ENCODE assay signal across 12 cellular contexts in the genomic region with DNA sequence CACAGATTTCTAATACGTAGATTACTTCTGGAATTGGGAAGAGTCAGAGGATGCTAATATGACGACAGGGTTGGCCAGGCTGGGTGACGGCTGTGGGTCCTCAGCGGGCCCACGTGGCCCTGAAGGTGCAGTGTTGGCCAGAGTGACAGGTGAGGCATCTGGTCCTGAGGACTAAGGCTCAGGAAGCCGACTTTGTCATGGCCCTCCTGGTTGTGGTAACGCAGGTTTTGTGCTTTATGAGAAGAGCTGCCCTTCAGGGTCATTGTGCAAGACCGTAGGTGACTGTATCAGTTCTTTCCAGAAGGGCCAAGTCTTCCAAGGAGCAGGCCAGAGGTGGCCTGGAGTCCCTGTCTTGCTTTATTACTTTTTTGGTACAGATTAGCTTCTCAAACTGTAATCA. TPM values are rescaled to one million over a fixed set of nuclear protein-coding genes. Genes with fewer than 3 reads are reported as not detected.
DNase-seq lines count a peak whose midpoint lies in the region; ATAC-seq, FAIRE-seq and TF ChIP-seq lines count a peak whose summit lies in the region.
"Had no signal": no experiment of that assay in that cellular context is flagged by ENCODE, and none has a peak within 500 bp of the region (broad histone marks: within the 10 kb centered on the region; RNA-seq: fewer than 3 reads in every experiment).

No MANE protein-coding gene starts in this region.

- TF ChIP-seq RAD21 in K562 (CRISPR knock-in tag; conservative IDR thresholded peaks at IDR 0.05 in 1 of 2, IDR thresholded peaks at IDR 0.05 in 1 of 2): no peak

- H3K27ac ChIP-seq in K562 (ENCODE audit: extremely low read depth, low read depth, low read length): peak overlapping the region; percentile 22; the same call in 1 of the 3 replicates
- peak overlapping the region; percentile 46 for H3K27ac ChIP-seq in osteoblast (ENCODE audit: low read depth, low read length)
- H3K27ac ChIP-seq: gastroesophageal sphincter, Peyer's patch had no signal

- peaks cover 17% of the 10 kb centered on the region for H3K36me3 Mint-ChIP-seq in T-helper 2 cell treated with Interferon-gamma antibody and Interleukin-4, amounts not matched to agents 5 μg/mL and 100 μg/mL, for 36 hours (ENCODE audit: low read depth)

- intact Hi-C loops in K562 (cut with micrococcal nuclease): no loop called here
- intact Hi-C loops in head of caudate nucleus (cut with DNase I): loop anchor here (10.0 kb wide), 3 partner anchors 112 to 782 kb away; a partner anchor contains a TSS

- BruUV-seq in K562 (replicated peaks; lab: Mats Ljungman, UMichigan): no TSS peak

- no peaks in the 10 kb centered on the region for H3K9me3 ChIP-seq in Loucy (ENCODE audit: insufficient read depth, low read depth, low read length)
- H3K9me3 ChIP-seq in K562 (replicated peaks; ENCODE audit: control insufficient read depth, insufficient read depth, low read depth, low read length): no peaks in the 10 kb centered on the region
- no peaks in the 10 kb centered on the region for H3K9me3 ChIP-seq in osteoblast (ENCODE audit: low read depth, low read length)
- H3K9me3 ChIP-seq: gastroesophageal sphincter, Peyer's patch had no signal

- no peak for TF ChIP-seq POLR2A in K562 (conservative IDR thresholded peaks at IDR 0.05)

- H4K20me1 ChIP-seq in Loucy (ENCODE audit: insufficient read depth, low read length, poor library complexity, severe bottlenecking): peaks cover 62% of the 10 kb centered on the region
- H4K20me1 ChIP-seq in K562 (replicated peaks; ENCODE audit: control insufficient read depth, insufficient read depth, low read length): peaks cover 54% of the 10 kb centered on the region
- peaks cover 51% of the 10 kb centered on the region for H4K20me1 ChIP-seq in osteoblast (ENCODE audit: insufficient read depth, low read length)

- H3K4me1 Mint-ChIP-seq in T-helper 2 cell treated with Interferon-gamma antibody and Interleukin-4, amounts not matched to agents 5 μg/mL and 100 μg/mL, for 36 hours (ENCODE audit: low read depth): peaks cover 28% of the 10 kb centered on the region

- no peak for FAIRE-seq in K562 (lab: Jason Lieb, UNC)

- H3K27ac Mint-ChIP-seq in T-helper 2 cell treated with Interferon-gamma antibody and Interleukin-4, amounts not matched to agents 5 μg/mL and 100 μg/mL, for 36 hours: no peak overlapping the region

- peak overlapping the region; percentile 97 for H3K9ac ChIP-seq in Loucy (ENCODE audit: low read depth, low read length, poor library complexity, severe bottlenecking)
- peak overlapping the region; percentile 87 to 100 for H3K9ac ChIP-seq in K562 (ENCODE audit: insufficient read depth in 1 of 2, low read depth in 2 of 2, low read length in 2 of 2)

- peak overlapping the region; percentile 47 for H3K4me3 Mint-ChIP-seq in T-helper 2 cell treated with Interferon-gamma antibody and Interleukin-4, amounts not matched to agents 5 μg/mL and 100 μg/mL, for 36 hours

- POLR2A ChIA-PET in K562 (lab: Yijun Ruan, JAX): interaction anchor here (0.6 to 1.7 kb wide), 7 partner anchors 12 to 809 kb away, joined by 3 to 9 read pairs (median 3); a partner anchor contains a TSS

- H3K79me2 ChIP-seq in Loucy (ENCODE audit: insufficient read depth, low read length) (peaks cover 79% of the 10 kb centered on the region), K562 (ENCODE audit: control insufficient read depth, insufficient read depth, low read length) (peaks cover 82% of the 10 kb centered on the region), osteoblast (ENCODE audit: insufficient read depth, low read length) (peaks cover 83% of the 10 kb centered on the region)

- no peaks in the 10 kb centered on the region for H3K9me2 ChIP-seq in Loucy (replicated peaks; ENCODE audit: low read depth, low read length)

- DNase-seq in T-helper 2 cell treated with Interferon-gamma antibody and Interleukin-4, amounts not matched to agents 5 μg/mL and 100 μg/mL, for 36 hours (ENCODE audit: low spot score): no peak
- no peak for DNase-seq in T-helper 2 cell
- DNase-seq in K562 (ENCODE audit: extremely low read depth in 1 of 4, low spot score in 3 of 4): peak in 2 of 4 experiments; percentile 20 to 45
- DNase-seq in osteoblast (ENCODE audit: insufficient read length, low spot score, missing footprints): peak; percentile 88
- no peak for DNase-seq in NCI-H187 treated with DMSO at 0.1 percent for 48 hours (lab: John Stamatoyannopoulos, UW)
- DNase-seq in head of caudate nucleus: no peak
- DNase-seq: caudate nucleus, NCI-H1092 treated with DMSO at 0.1 percent for 48 hours, Peyer's patch had no signal

- ATAC-seq in K562: no peak
- ATAC-seq in HG02678 (IDR thresholded peaks at IDR 0.05; ENCODE audit: unreplicated experiment): no peak
- ATAC-seq: gastroesophageal sphincter had no signal

- H3K4me2 ChIP-seq in Loucy (ENCODE audit: low read depth, low read length, poor library complexity, severe bottlenecking) (peak overlapping the region; percentile 98), K562 (ENCODE audit: insufficient read depth, low read length) (peak overlapping the region; percentile 92), osteoblast (ENCODE audit: insufficient read depth, low read length) (peak overlapping the region; percentile 99)

- H3K27me3 ChIP-seq in Loucy (ENCODE audit: insufficient read depth, low read length, poor library complexity, severe bottlenecking): no peaks in the 10 kb centered on the region
- no peaks in the 10 kb centered on the region for H3K27me3 ChIP-seq in K562 (ENCODE audit: control insufficient read depth in 2 of 2, insufficient read depth in 2 of 2, low read length in 2 of 2)
- H3K27me3 ChIP-seq in osteoblast (ENCODE audit: insufficient read depth, low read length): no peaks in the 10 kb centered on the region
- H3K27me3 ChIP-seq: gastroesophageal sphincter, Peyer's patch had no signal

- H3K36me3 ChIP-seq in Loucy (ENCODE audit: insufficient read depth, low read length) (peaks cover 27% of the 10 kb centered on the region; the same call in 1 of the 2 replicates), K562 (ENCODE audit: control insufficient read depth, insufficient read depth, low read length) (peaks cover 64% of the 10 kb centered on the region), osteoblast (ENCODE audit: insufficient read depth, low read length) (peaks cover 47% of the 10 kb centered on the region)

- H3K9me1 ChIP-seq in K562 (ENCODE audit: control insufficient read depth, insufficient read depth, low read length): no peaks in the 10 kb centered on the region

- no peaks in the 10 kb centered on the region for H3K27me3 Mint-ChIP-seq in T-helper 2 cell treated with Interferon-gamma antibody and Interleukin-4, amounts not matched to agents 5 μg/mL and 100 μg/mL, for 36 hours (ENCODE audit: low read depth)

- no peaks in the 10 kb centered on the region for H3K9me3 Mint-ChIP-seq in T-helper 2 cell treated with Interferon-gamma antibody and Interleukin-4, amounts not matched to agents 5 μg/mL and 100 μg/mL, for 36 hours

- TF ChIP-seq EP300 in K562 (IDR thresholded peaks at IDR 0.05; ENCODE audit: low read length): no peak

- in situ Hi-C loops in K562 (cut with MboI): no loop called here

- 51% methylated on average over 8 of the region's 8 CpGs for WGBS in K562 (ENCODE audit: insufficient coverage, low coverage, missing lambda C conversion rate)

- peak overlapping the region; percentile 99 for H3K4me3 ChIP-seq in Loucy (ENCODE audit: low read length, poor library complexity, severe bottlenecking)
- no peak overlapping the region; the same call in 1 of the 2 replicates for H3K4me3 ChIP-seq in K562
- peak overlapping the region; percentile 18 for H3K4me3 ChIP-seq in osteoblast (ENCODE audit: insufficient read depth, low read length)
- H3K4me3 ChIP-seq: Peyer's patch had no signal

- H3K4me1 ChIP-seq in Loucy (ENCODE audit: insufficient read depth, low read length, poor library complexity, severe bottlenecking): peaks cover 50% of the 10 kb centered on the region
- H3K4me1 ChIP-seq in K562 (replicated peaks in 1 of 2; ENCODE audit: control insufficient read depth in 2 of 2, insufficient read depth in 2 of 2, low read length in 2 of 2): peaks cover 18 to 31% of the 10 kb centered on the region in 2 experiments; a peak in 4 of 5 replicates
- peaks cover 26% of the 10 kb centered on the region for H3K4me1 ChIP-seq in osteoblast (ENCODE audit: insufficient read depth, low read length)

- H2AFZ ChIP-seq in Loucy (ENCODE audit: low read length) (no peak overlapping the region), K562 (ENCODE audit: low read depth, low read length) (no peak overlapping the region), osteoblast (ENCODE audit: low read length) (no peak overlapping the region)

- no peak for TF ChIP-seq CTCF in Loucy (conservative IDR thresholded peaks at IDR 0.05; ENCODE audit: low read length)
- no peak for TF ChIP-seq CTCF in K562 (IDR thresholded peaks at IDR 0.05 in 2 of 3, conservative IDR thresholded peaks at IDR 0.05 in 1 of 3; ENCODE audit: insufficient read depth in 2 of 3, low read depth in 1 of 3, low read length in 3 of 3)
- TF ChIP-seq CTCF in osteoblast (IDR thresholded peaks at IDR 0.05; ENCODE audit: extremely low read depth, low read depth, low read length): no peak

- CTCF ChIA-PET in K562 (lab: Yijun Ruan, JAX; ENCODE audit: low intra/inter-chr PET ratio): no interaction called here

- no peaks in the 10 kb centered on the region for H3F3A ChIP-seq in Loucy (ENCODE audit: low read depth)

RNA-seq across cellular contexts. Expression of a gene that starts 2.5 kb away (rescaled TPM):
- total RNA-seq in K562 (2011; cell fraction: chromatin; rRNA removed; ENCODE audit: low replicate concordance): 583 and 880 TPM in 2 replicates
- 353 and 358 TPM in 2 replicates for total RNA-seq in K562 (2011; cell fraction: nucleolus; rRNA removed)
- 465 and 579 TPM in 2 replicates for total RNA-seq in K562 (2011; cell fraction: nucleoplasm; rRNA removed)
- total RNA-seq in K562 (2014; rRNA removed): 334 and 358 TPM in 2 replicates
- 357 and 410 TPM in 2 replicates for total RNA-seq in K562 (2014; rRNA removed; fragmentation: Illumina TruSeq; extraction: Trizol)
- 407 and 420 TPM in 2 replicates for total RNA-seq in K562 (2015; rRNA removed; fragmentation: Illumina TruSeq; extraction: Trizol)
- total RNA-seq in K562 (2021): 387 and 416 TPM in 2 replicates
- 216 and 279 TPM in 2 replicates for polyA plus RNA-seq in K562 (2011; rRNA removed)
- 139 and 199 TPM in 2 replicates for polyA plus RNA-seq in K562 (2011; cell fraction: cytosol; rRNA removed)
- polyA plus RNA-seq in K562 (2011; cell fraction: nucleus; rRNA removed): 409 and 424 TPM in 2 replicates
- 202 and 329 TPM in 2 replicates for polyA plus RNA-seq in K562 (2012)
- polyA plus RNA-seq in K562 (2014; fragmentation: Illumina TruSeq; extraction: Trizol): 494 and 496 TPM in 2 replicates
- polyA plus RNA-seq in K562 (2014; fragmentation: Nextera tagmentation; extraction: Ambion mirVana): 10 to 100 TPM; 25.9 to 57.6 TPM
- 263 and 278 TPM in 2 replicates for polyA plus RNA-seq in K562 (2014; rRNA removed)
- polyA minus RNA-seq in K562 (2011; rRNA and poly(A)+ RNA removed): 295 and 299 TPM in 2 replicates
- 126 and 190 TPM in 2 replicates for polyA minus RNA-seq in K562 (2011; cell fraction: cytosol; rRNA and poly(A)+ RNA removed)
- polyA minus RNA-seq in K562 (2011; cell fraction: nucleus; rRNA and poly(A)+ RNA removed): 97.9 and 165 TPM in 2 replicates
- total RNA-seq in osteoblast: 151 and 176 TPM in 2 replicates

RNA-seq across cellular contexts. Expression of a gene that starts 42.9 kb away (rescaled TPM):
- total RNA-seq in K562 (2011; cell fraction: chromatin; rRNA removed; ENCODE audit: low replicate concordance): 26.7 and 72.5 TPM in 2 replicates
- 24.0 and 30.0 TPM in 2 replicates for total RNA-seq in K562 (2011; cell fraction: nucleolus; rRNA removed)
- 21.8 and 23.5 TPM in 2 replicates for total RNA-seq in K562 (2011; cell fraction: nucleoplasm; rRNA removed)
- 5.5 and 9.1 TPM in 2 replicates for total RNA-seq in K562 (2014; rRNA removed)
- 8.7 and 12.5 TPM in 2 replicates for total RNA-seq in K562 (2014; rRNA removed; fragmentation: Illumina TruSeq; extraction: Trizol)
- total RNA-seq in K562 (2015; rRNA removed; fragmentation: Illumina TruSeq; extraction: Trizol): 15.9 and 16.9 TPM in 2 replicates
- 50.4 and 51.6 TPM in 2 replicates for total RNA-seq in K562 (2021)
- 45.7 and 47.0 TPM in 2 replicates for polyA plus RNA-seq in K562 (2011; rRNA removed)
- polyA plus RNA-seq in K562 (2011; cell fraction: cytosol; rRNA removed): 23.9 and 55.1 TPM in 2 replicates
- 30.5 and 42.3 TPM in 2 replicates for polyA plus RNA-seq in K562 (2011; cell fraction: nucleus; rRNA removed)
- polyA plus RNA-seq in K562 (2012): 35.9 and 57.5 TPM in 2 replicates
- polyA plus RNA-seq in K562 (2014; fragmentation: Illumina TruSeq; extraction: Trizol): 33.3 and 35.4 TPM in 2 replicates
- polyA plus RNA-seq in K562 (2014; fragmentation: Nextera tagmentation; extraction: Ambion mirVana): 1 to 10 TPM; 2.7 to 7.7 TPM
- 17.2 and 32.5 TPM in 2 replicates for polyA plus RNA-seq in K562 (2014; rRNA removed)
- polyA minus RNA-seq in K562 (2011; rRNA and poly(A)+ RNA removed): 25.4 and 40.0 TPM in 2 replicates
- polyA minus RNA-seq in K562 (2011; cell fraction: cytosol; rRNA and poly(A)+ RNA removed): 16.8 and 32.4 TPM in 2 replicates
- 11.8 and 17.4 TPM in 2 replicates for polyA minus RNA-seq in K562 (2011; cell fraction: nucleus; rRNA and poly(A)+ RNA removed)
- 16.3 and 25.0 TPM in 2 replicates for total RNA-seq in osteoblast

RNA-seq across cellular contexts. Expression of a gene that starts 46.2 kb away (rescaled TPM):
- 5.2 and 11.8 TPM in 2 replicates for total RNA-seq in K562 (2011; cell fraction: chromatin; rRNA removed; ENCODE audit: low replicate concordance)
- total RNA-seq in K562 (2011; cell fraction: nucleolus; rRNA removed): 6.2 and 7.2 TPM in 2 replicates
- total RNA-seq in K562 (2011; cell fraction: nucleoplasm; rRNA removed): 5.4 and 5.7 TPM in 2 replicates
- 8.2 and 8.9 TPM in 2 replicates for total RNA-seq in K562 (2014; rRNA removed)
- 0.84 and 1.1 TPM in 2 replicates for total RNA-seq in K562 (2014; rRNA removed; fragmentation: Illumina TruSeq; extraction: Trizol)
- 4.0 and 4.2 TPM in 2 replicates for total RNA-seq in K562 (2015; rRNA removed; fragmentation: Illumina TruSeq; extraction: Trizol)
- 17.3 and 19.8 TPM in 2 replicates for total RNA-seq in K562 (2021)
- 3.6 and 6.8 TPM in 2 replicates for polyA plus RNA-seq in K562 (2011; rRNA removed)
- polyA plus RNA-seq in K562 (2011; cell fraction: cytosol; rRNA removed): 10.4 and 21.4 TPM in 2 replicates
- 5.1 and 6.2 TPM in 2 replicates for polyA plus RNA-seq in K562 (2011; cell fraction: nucleus; rRNA removed)
- 10.2 and 24.4 TPM in 2 replicates for polyA plus RNA-seq in K562 (2012)
- 2.1 and 5.7 TPM in 2 replicates for polyA plus RNA-seq in K562 (2014; fragmentation: Illumina TruSeq; extraction: Trizol)
- polyA plus RNA-seq in K562 (2014; fragmentation: Nextera tagmentation; extraction: Ambion mirVana): under 1 TPM; 0.18 to 0.24 TPM
- 10.3 and 10.6 TPM in 2 replicates for polyA plus RNA-seq in K562 (2014; rRNA removed)
- 1.3 and 1.8 TPM in 2 replicates for polyA minus RNA-seq in K562 (2011; rRNA and poly(A)+ RNA removed)
- 6.8 and 9.4 TPM in 2 replicates for polyA minus RNA-seq in K562 (2011; cell fraction: cytosol; rRNA and poly(A)+ RNA removed)
- polyA minus RNA-seq in K562 (2011; cell fraction: nucleus; rRNA and poly(A)+ RNA removed): 1.6 and 2.2 TPM in 2 replicates
- total RNA-seq in osteoblast: 3.8 and 4.0 TPM in 2 replicates
